In the genomic region with DNA sequence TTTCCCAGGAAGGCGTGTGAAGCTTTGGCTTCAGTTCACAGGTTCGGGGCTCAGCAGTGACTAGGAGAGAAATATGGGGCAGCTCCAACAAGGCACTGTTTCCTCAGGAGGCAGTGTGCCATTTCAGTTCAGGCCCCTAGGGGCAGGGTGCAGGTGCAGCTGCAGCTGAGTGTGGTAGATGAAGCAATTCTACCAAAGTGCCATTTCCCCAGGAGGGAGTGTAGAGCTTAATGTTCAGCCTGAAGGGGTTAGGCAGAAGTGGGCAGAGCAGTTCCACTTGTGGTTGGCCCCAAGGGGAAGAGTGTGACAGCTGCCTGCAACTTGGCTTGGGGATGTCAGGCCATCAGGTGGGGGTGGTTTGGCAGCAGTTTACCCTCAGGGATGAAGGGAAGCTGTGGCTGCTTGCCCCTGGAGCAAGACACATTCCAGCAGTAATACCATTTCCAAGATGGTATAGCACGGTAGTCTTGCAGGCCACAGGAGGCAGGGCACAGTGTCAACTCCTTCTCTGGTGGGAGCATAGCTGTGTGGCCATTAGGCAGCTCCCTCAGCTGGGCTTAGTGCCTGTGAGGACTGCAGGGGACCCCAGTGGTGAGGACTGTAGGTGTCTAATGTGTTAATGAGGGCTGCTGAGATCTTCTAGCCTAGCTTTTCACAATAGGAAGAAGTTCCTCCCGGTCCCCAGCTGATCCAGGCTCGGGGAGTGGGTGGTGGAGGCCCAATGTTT, we compare ENCODE assay signal across 8 cellular contexts. TPM values are rescaled to one million over a fixed set of nuclear protein-coding genes. Genes with fewer than 3 reads are reported as not detected.
A peak's percentile ranks its signal among the peaks of the same experiment; 100 is the strongest.
DNase-seq lines count a peak whose midpoint lies in the region; ATAC-seq and TF ChIP-seq lines count a peak whose summit lies in the region.

No MANE protein-coding gene starts in this region.

- H3K9ac ChIP-seq in neuronal stem cell (ENCODE audit: low read depth, low read length, poor library complexity) = no peak overlapping the region

- 42 to 45% methylated on average over 4 to 5 of the region's 5 CpGs for WGBS in lower leg skin, 2 donors
- no CpG with 5 or more reads among the region's 5 CpGs for WGBS in neuronal stem cell (ENCODE audit: extremely low coverage in 2 of 2, insufficient read length in 2 of 2, insufficient replicate concordance in 1 of 2), 2 donors

- no peak overlapping the region for H3K14ac ChIP-seq in neuronal stem cell (ENCODE audit: low read length)

- TF ChIP-seq CTCF in CD14-positive monocyte (IDR thresholded peaks at IDR 0.05) (peak; percentile 62), fibroblast of villous mesenchyme (IDR thresholded peaks at IDR 0.05; ENCODE audit: insufficient read depth, low read depth, low read length) (peak; percentile 33), lower leg skin (IDR thresholded peaks at IDR 0.05) (no peak)

- H2BK15ac ChIP-seq in neuronal stem cell (ENCODE audit: low read length) = no peak overlapping the region

- H3K79me1 ChIP-seq in neuronal stem cell (ENCODE audit: low read depth, low read length) = no peaks in the 10 kb centered on the region

- no peak overlapping the region for H4K8ac ChIP-seq in neuronal stem cell (ENCODE audit: low read depth, low read length)

- no peaks in the 10 kb centered on the region for H3K27me3 ChIP-seq in neuronal stem cell (ENCODE audit: control insufficient read depth in 3 of 3, insufficient read depth in 3 of 3, low read depth in 1 of 3, low read length in 3 of 3)

- no peaks in the 10 kb centered on the region for H3K4me1 ChIP-seq in neuronal stem cell (ENCODE audit: control insufficient read depth in 2 of 2, insufficient read depth in 1 of 2, low read depth in 1 of 2, low read length in 2 of 2)

- peaks cover 0 to 6% (median 3%) of the 10 kb centered on the region in 7 donors for H3K9me3 Mint-ChIP-seq in CD14-positive monocyte

- H3K4ac ChIP-seq in neuronal stem cell (ENCODE audit: low read length) = no peak overlapping the region

- ATAC-seq in GM18858 (IDR thresholded peaks at IDR 0.05; ENCODE audit: unreplicated experiment) (peak; percentile 93), HG02938 (IDR thresholded peaks at IDR 0.05; ENCODE audit: unreplicated experiment) (peak; percentile 99)

- no peaks in the 10 kb centered on the region for H3K9me3 ChIP-seq in neuronal stem cell (replicated peaks in 1 of 2; ENCODE audit: control insufficient read depth in 2 of 2, insufficient read depth in 1 of 2, low read depth in 1 of 2, low read length in 2 of 2)

- no peak overlapping the region for H3K27ac ChIP-seq in neuronal stem cell (replicated peaks; ENCODE audit: low read length)

- no peak overlapping the region for H3K4me3 Mint-ChIP-seq in CD14-positive monocyte

- H3K4me1 Mint-ChIP-seq in CD14-positive monocyte = peaks cover 21% of the 10 kb centered on the region

- H3K4me3 ChIP-seq in fibroblast of villous mesenchyme (ENCODE audit: low read depth, low read length) (no peak overlapping the region), lower leg skin (ENCODE audit: low read depth, poor library complexity, severe bottlenecking) (no peak overlapping the region), neuronal stem cell (ENCODE audit: low read length in 2 of 2) (no peak overlapping the region)

- no peak overlapping the region for H2BK120ac ChIP-seq in neuronal stem cell (ENCODE audit: low read depth, low read length)

- no peak overlapping the region for H3K18ac ChIP-seq in neuronal stem cell (ENCODE audit: low read length)

- intact Hi-C loops in CD14-positive monocyte (cut with micrococcal nuclease) (no loop called here), lower leg skin (cut with DNase I; ENCODE audit: low total_unique reads) (no loop called here)

- peak overlapping the region in 2 of 7 donors; percentile 59 to 75 for H3K27ac Mint-ChIP-seq in CD14-positive monocyte

- H3K27me3 Mint-ChIP-seq in CD14-positive monocyte (ENCODE audit: low read depth in 3 of 3) = peaks cover 0 to 2% (median 1%) of the 10 kb centered on the region in 3 donors

- no peak overlapping the region for H2AK5ac ChIP-seq in neuronal stem cell (ENCODE audit: low read depth, low read length)

- H4K91ac ChIP-seq in neuronal stem cell (ENCODE audit: low read depth, low read length, poor library complexity) = no peak overlapping the region

- H3K36me3 Mint-ChIP-seq in CD14-positive monocyte = no peaks in the 10 kb centered on the region

- H2BK12ac ChIP-seq in neuronal stem cell (ENCODE audit: low read length) = no peak overlapping the region

- TF ChIP-seq POLR2A in lower leg skin (IDR thresholded peaks at IDR 0.05) = no peak

- H2AFZ ChIP-seq in neuronal stem cell (ENCODE audit: low read length) = no peak overlapping the region

- no peaks in the 10 kb centered on the region for H3K36me3 ChIP-seq in neuronal stem cell (replicated peaks in 1 of 2; ENCODE audit: control insufficient read depth in 2 of 2, insufficient read depth in 2 of 2, low read length in 2 of 2)

- no peak overlapping the region for H2BK5ac ChIP-seq in neuronal stem cell (ENCODE audit: low read length)

- no peak overlapping the region for H3K4me2 ChIP-seq in neuronal stem cell (ENCODE audit: insufficient read depth, low read length, poor library complexity, severe bottlenecking)

- H3K23ac ChIP-seq in neuronal stem cell (ENCODE audit: low read depth, low read length, poor library complexity) = no peak overlapping the region

- peak; percentile 46 for DNase-seq in CD14-positive monocyte (ENCODE audit: low spot score)
- DNase-seq in NCI-H226 = peak; percentile 2
- no peak for DNase-seq in fibroblast of villous mesenchyme (ENCODE audit: low read depth)
- no peak for DNase-seq in lower leg skin (ENCODE audit: low spot score in 2 of 2)
- no peak for DNase-seq in neuronal stem cell (ENCODE audit: low spot score)
- DNase-seq in activated CD8-positive, alpha-beta memory T cell treated with anti-CD3 and anti-CD28 coated beads, Interleukin-2, amount 50 U/mL, for 48 hours = no peak

RNA-seq across cellular contexts. Expression of a gene that starts 34.7 kb away (rescaled TPM):
- polyA plus RNA-seq in CD14-positive monocyte = not detected
- total RNA-seq in fibroblast of villous mesenchyme = not detected in 2 replicates
- not detected for total RNA-seq in lower leg skin
- polyA plus RNA-seq in neuronal stem cell (2013, experiment 1 of 2) = not detected
- polyA plus RNA-seq in neuronal stem cell (2013, experiment 2 of 2) = not detected

Comparison
In these comparisons a context has a peak if more than half of its experiments do, and no peak if none do; other contexts are left out.
1. DNase-seq: peak in CD14-positive monocyte (single experiment) and NCI-H226 (single experiment); none in fibroblast of villous mesenchyme (single experiment), lower leg skin (0 of 2), neuronal stem cell (single experiment) and activated CD8-positive, alpha-beta memory T cell treated with anti-CD3 and anti-CD28 coated beads, Interleukin-2, amount 50 U/mL, for 48 hours (single experiment).
2. CTCF ChIP-seq: peak in CD14-positive monocyte (single experiment) and fibroblast of villous mesenchyme (single experiment); none in lower leg skin (0 of 3).